ENCODE assay signal across 8 cellular contexts in the genomic region with DNA sequence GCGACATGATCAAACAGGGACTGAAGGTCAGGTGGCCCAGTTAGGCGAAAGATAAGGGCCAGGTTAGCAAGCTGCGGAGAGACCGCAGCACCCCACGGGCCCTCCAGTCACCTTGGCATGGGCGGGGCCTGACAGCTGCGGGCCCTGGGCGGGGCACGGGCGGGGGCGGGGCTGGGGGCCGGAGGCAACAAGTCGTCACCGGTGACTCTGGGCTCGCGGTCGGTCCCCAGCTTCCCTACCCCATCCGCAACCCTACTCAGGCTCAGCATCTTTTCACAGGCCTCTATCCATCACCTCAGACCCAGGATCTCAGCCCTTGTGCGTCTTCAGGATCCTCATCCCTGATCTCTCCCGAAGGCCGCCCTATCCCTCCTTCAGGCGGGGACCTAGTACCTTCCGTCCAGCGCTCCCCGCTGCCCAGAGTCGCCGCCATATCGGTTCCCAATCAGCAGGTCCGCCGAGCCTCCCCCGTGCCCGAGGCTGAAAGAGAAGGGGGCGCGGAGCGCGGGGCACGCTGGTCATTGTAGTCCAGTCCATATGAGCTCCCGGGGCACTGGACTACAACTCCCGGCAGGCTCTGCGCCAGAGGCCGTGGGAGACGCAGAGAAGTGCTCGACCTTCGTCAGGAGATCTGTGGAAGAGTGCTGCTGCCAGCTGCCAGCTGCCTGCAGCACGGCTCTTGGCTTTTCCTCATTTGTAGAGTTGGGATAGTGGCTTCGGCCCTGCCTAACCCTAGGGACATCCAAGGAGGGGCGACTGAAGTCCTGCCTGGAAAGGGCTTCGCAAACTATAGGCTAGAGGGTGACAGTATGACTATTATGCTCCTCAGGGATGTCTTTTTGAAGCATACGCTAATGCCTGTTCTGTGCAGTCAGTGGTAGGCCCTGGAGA.
DNase-seq lines count a peak whose midpoint lies in the region; ATAC-seq lines count a peak whose summit lies in the region.

A gene (minus strand): TSS at position 513 of the 891 bp plus-strand sequence. CDS start 80 bp downstream, at position 433.

- DNase-seq in AG08396 (ENCODE audit: low spot score) (peak; percentile 95), NCI-H446 (lab: John Stamatoyannopoulos, UW) (peak; percentile 85 to 96), inferior parietal cortex (ENCODE audit: extremely low spot score) (peak; percentile 97)
- DNase-seq in activated CD4-positive, CD25-positive, alpha-beta regulatory T cell treated with anti-CD3 and anti-CD28 coated beads, Interleukin-2, amount 50 U/mL, for 16 hours (ENCODE audit: low read depth, low spot score), result peak; percentile 79
- peak; percentile 83 for DNase-seq in central memory CD4-positive, alpha-beta T cell
- peak; percentile 88 for DNase-seq in stimulated activated CD4-positive, alpha-beta T cell treated with anti-CD3 and anti-CD28 coated beads, Interleukin-12 subunit alpha, Interleukin-12 subunit beta, amount 100 ng/mL, for 4 hours

- peak; percentile 71 for ATAC-seq in GM19025 (IDR thresholded peaks at IDR 0.05; ENCODE audit: low read depth, unreplicated experiment)
- peak; percentile 90 for ATAC-seq in HG03196 (IDR thresholded peaks at IDR 0.05; ENCODE audit: unreplicated experiment)

Comparison
In these comparisons a context has a peak if more than half of its experiments do, and no peak if none do; other contexts are left out.
1. Peak in every context shown above with its lines: DNase-seq and ATAC-seq.